ENCODE assay signal across 21 cellular contexts in the genomic region with DNA sequence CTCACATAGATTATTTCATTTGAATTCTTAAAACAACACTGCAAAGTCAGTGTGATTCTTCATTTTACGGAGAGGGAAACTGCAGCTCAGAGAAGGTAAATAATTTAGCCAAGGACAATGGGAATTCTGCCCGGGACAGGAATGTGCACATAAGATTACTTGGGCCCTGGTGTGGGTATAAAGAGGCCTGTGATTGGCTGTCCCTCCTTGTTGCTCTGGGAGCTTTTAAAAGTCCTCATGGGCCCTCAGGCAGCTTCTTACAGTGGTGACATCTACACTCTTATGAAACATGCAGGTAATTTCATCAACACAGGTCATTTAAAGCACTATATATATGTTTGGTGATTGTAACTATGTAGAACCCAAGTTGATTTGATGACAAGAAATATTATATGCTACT.
DNase-seq lines count a peak whose midpoint lies in the region; ATAC-seq and TF ChIP-seq lines count a peak whose summit lies in the region.
"Had no signal": no experiment of that assay in that cellular context is flagged by ENCODE, and none has a peak within 500 bp of the region (broad histone marks: within the 10 kb centered on the region; RNA-seq: fewer than 3 reads in every experiment).

No MANE protein-coding gene starts in this region.

- H3K27ac ChIP-seq in CD4-positive, alpha-beta T cell (ENCODE audit: low read depth, low read length): no peak overlapping the region
- H3K27ac ChIP-seq: neutrophil, SJCRH30, thoracic aorta had no signal

- DNase-seq in CD4-positive, alpha-beta T cell: no peak
- DNase-seq in LNCaP clone FGC (ENCODE audit: low read depth): peak; percentile 23
- peak; percentile 43 for DNase-seq in epithelial cell of esophagus (ENCODE audit: low read depth)
- DNase-seq in natural killer cell: no peak
- DNase-seq in NCI-H2107 treated with DMSO at 0.1 percent for 48 hours (lab: John Stamatoyannopoulos, UW; ENCODE audit: unreplicated experiment): no peak
- DNase-seq in middle frontal gyrus (ENCODE audit: extremely low spot score, low spot score): no peak
- no peak for DNase-seq in NCI-H2081 (lab: John Stamatoyannopoulos, UW)
- DNase-seq: activated CD4-positive, alpha-beta T cell treated with anti-CD3 and anti-CD28 coated beads, Interleukin-2, amount 50 U/mL, for 4 hours; AML-193; cortex of kidney; DMS 273 treated with DMSO at 0.1 percent for 48 hours; erythroblast; Kasumi-1; NCI-H187; NCI-H510A; SJCRH30; stimulated activated CD4-positive, alpha-beta T cell treated with anti-CD3 and anti-CD28 coated beads, Interleukin-4, amount 100 ng/mL, for 1 hour had no signal

- TF ChIP-seq CTCF in CD4-positive, alpha-beta T cell (IDR thresholded peaks at IDR 0.05): no peak
- no peak for TF ChIP-seq CTCF in LNCaP clone FGC (IDR thresholded peaks at IDR 0.05; ENCODE audit: control insufficient read depth, extremely low read depth, insufficient read depth)
- no peak for TF ChIP-seq CTCF in epithelial cell of esophagus (IDR thresholded peaks at IDR 0.05; ENCODE audit: insufficient read depth, low read depth, low read length, missing control alignments)
- TF ChIP-seq CTCF in natural killer cell (IDR thresholded peaks at IDR 0.05): no peak

- peak overlapping the region; percentile 86 for H3K27ac Mint-ChIP-seq in CD4-positive, alpha-beta T cell
- peak overlapping the region; percentile 61 to 82 for H3K27ac Mint-ChIP-seq in natural killer cell

- CTCF ChIA-PET in CD4-positive, alpha-beta T cell (lab: Charles Lee): no interaction called here

- H3K4me3 ChIP-seq in LNCaP clone FGC (ENCODE audit: low read depth, low read length) (no peak overlapping the region), epithelial cell of esophagus (ENCODE audit: low read length) (no peak overlapping the region)
- H3K4me3 ChIP-seq: SJCRH30, thoracic aorta had no signal

- no peaks in the 10 kb centered on the region for H3K27me3 Mint-ChIP-seq in CD4-positive, alpha-beta T cell
- H3K27me3 Mint-ChIP-seq in natural killer cell (ENCODE audit: low read depth in 2 of 2): no peaks in the 10 kb centered on the region

- ATAC-seq in CD4-positive, alpha-beta T cell (ENCODE audit: poor library complexity): no peak
- no peak for ATAC-seq in natural killer cell
- ATAC-seq in HG02759 (IDR thresholded peaks at IDR 0.05; ENCODE audit: unreplicated experiment): no peak

- peaks cover 49% of the 10 kb centered on the region for H3K36me3 Mint-ChIP-seq in CD4-positive, alpha-beta T cell (ENCODE audit: low read depth)
- H3K36me3 Mint-ChIP-seq in natural killer cell: peaks cover 22% of the 10 kb centered on the region

- intact Hi-C loops in CD4-positive, alpha-beta T cell (cut with DNase I, micrococcal nuclease): no loop called here
- intact Hi-C loops in natural killer cell (cut with micrococcal nuclease): no loop called here

- no peaks in the 10 kb centered on the region for H3K27me3 ChIP-seq in CD4-positive, alpha-beta T cell (ENCODE audit: control insufficient read depth, insufficient read depth, low read length)
- H3K27me3 ChIP-seq: SJCRH30 had no signal

- H3K4me3 Mint-ChIP-seq in CD4-positive, alpha-beta T cell: no peak overlapping the region
- no peak overlapping the region for H3K4me3 Mint-ChIP-seq in natural killer cell

- POLR2A ChIA-PET in CD4-positive, alpha-beta T cell (lab: Charles Lee): no interaction called here

- no peaks in the 10 kb centered on the region for H3K9me3 Mint-ChIP-seq in CD4-positive, alpha-beta T cell
- H3K9me3 Mint-ChIP-seq in natural killer cell: no peaks in the 10 kb centered on the region
- H3K9me3 Mint-ChIP-seq: activated T-helper 2 cell treated with anti-CD3 and anti-CD28 coated beads, Interferon-gamma antibody, Interleukin-2, Interleukin-4, amounts not matched to agents 10 μg/mL and 5 μg/mL and 100 μg/mL, durations not matched to agents 14 hours and 24 hours and 36 hours had no signal

- H3K9me3 ChIP-seq in CD4-positive, alpha-beta T cell (ENCODE audit: control insufficient read depth, low read length): no peaks in the 10 kb centered on the region
- H3K9me3 ChIP-seq: neutrophil, SJCRH30, thoracic aorta had no signal

- peaks cover 43% of the 10 kb centered on the region for H3K4me1 Mint-ChIP-seq in CD4-positive, alpha-beta T cell (ENCODE audit: low read depth)
- peaks cover 37 to 49% of the 10 kb centered on the region in 2 donors for H3K4me1 Mint-ChIP-seq in natural killer cell

Comparison
In these comparisons a context has a peak if more than half of its experiments do, and no peak if none do; other contexts are left out.
1. DNase-seq: peak in LNCaP clone FGC (single experiment) and epithelial cell of esophagus (single experiment); none in CD4-positive, alpha-beta T cell (0 of 10), natural killer cell (single experiment), NCI-H2107 treated with DMSO at 0.1 percent for 48 hours (single experiment), middle frontal gyrus (single experiment) and NCI-H2081 (0 of 2).